Comparison of ENCODE assay signal across 1 cellular context in the genomic region with DNA sequence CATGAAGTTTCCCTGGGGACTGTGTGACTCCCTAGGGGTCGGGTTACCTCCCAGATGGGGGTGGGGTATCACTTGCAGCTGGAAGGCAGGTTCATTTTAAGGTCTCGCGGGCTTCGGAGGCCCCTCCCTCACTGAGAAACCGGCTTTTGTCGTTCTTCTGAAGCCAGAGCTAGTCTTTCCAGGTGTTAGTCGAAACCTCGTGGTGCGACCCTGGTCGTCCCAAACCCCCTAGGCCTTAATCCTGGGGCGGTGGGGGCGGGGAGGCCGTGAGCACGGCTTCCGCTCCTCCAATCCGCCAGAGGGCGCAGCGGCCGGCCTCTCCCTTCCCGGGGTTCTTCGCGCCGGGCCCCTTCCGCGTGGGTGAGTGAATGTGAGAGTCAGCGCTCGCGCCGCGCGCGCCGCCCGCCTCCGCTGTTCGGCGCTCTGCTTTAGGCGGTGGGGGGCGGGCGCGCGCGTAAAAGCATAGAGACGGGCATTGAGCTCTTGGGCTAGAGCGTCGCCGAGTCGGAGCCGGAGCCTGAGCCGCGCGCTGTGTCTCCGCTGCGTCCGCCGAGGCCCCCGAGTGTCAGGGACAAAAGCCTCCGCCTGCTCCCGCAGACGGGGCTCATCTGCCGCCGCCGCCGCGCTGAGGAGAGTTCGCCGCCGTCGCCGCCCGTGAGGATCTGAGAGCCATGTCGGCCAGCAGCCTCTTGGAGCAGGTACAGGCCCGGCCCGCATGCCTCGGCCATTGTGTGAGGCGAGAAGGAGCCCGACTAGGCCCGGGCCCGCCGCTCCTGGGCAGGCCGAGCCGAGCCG.
TF ChIP-seq lines count a peak whose summit lies in the region.

A gene (plus strand): TSS at position 491 of the 795 bp plus-strand sequence. CDS start 181 bp downstream, at position 672.

TF ChIP-seq in HepG2, 621 proteins besides CTCF, POLR2A, EP300 and RAD21 (continued from another document and continues in another):
- TF ChIP-seq, protein P1, sequence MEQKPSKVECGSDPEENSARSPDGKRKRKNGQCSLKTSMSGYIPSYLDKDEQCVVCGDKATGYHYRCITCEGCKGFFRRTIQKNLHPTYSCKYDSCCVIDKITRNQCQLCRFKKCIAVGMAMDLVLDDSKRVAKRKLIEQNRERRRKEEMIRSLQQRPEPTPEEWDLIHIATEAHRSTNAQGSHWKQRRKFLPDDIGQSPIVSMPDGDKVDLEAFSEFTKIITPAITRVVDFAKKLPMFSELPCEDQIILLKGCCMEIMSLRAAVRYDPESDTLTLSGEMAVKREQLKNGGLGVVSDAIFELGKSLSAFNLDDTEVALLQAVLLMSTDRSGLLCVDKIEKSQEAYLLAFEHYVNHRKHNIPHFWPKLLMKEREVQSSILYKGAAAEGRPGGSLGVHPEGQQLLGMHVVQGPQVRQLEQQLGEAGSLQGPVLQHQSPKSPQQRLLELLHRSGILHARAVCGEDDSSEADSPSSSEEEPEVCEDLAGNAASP (CRISPR knock-in tag; IDR thresholded peaks at IDR 0.05; ENCODE audit: borderline replicate concordance) = peak; percentile 84
- TF ChIP-seq ZNF615 (CRISPR knock-in tag; IDR thresholded peaks at IDR 0.05; ENCODE audit: borderline replicate concordance) (peak; percentile 48; the same call in 1 of the 2 replicates), ZNF317 (CRISPR knock-in tag; IDR thresholded peaks at IDR 0.05) (peak; percentile 59; the same call in 1 of the 2 replicates), TCF7L2 (IDR thresholded peaks at IDR 0.05; ENCODE audit: low read depth, low read length) (no peak), ATF1 (CRISPR knock-in tag; IDR thresholded peaks at IDR 0.05) (0 out of 2 replicates have a peak, but pooled peaks have one; percentile 23), FOSL2 (CRISPR knock-in tag; IDR thresholded peaks at IDR 0.05) (peak; percentile 55), CCAR2 (optimal IDR thresholded peaks at IDR 0.05; ENCODE audit: low read depth, low read length) (peak; percentile 85), TAF15 (IDR thresholded peaks at IDR 0.05; ENCODE audit: low read depth, low read length, poor library complexity, severe bottlenecking) (peak; percentile 48), RFX3 (CRISPR knock-in tag; IDR thresholded peaks at IDR 0.05) (0 out of 2 replicates have a peak, but pooled peaks have one; percentile 3), SOX13 (IDR thresholded peaks at IDR 0.05) (no peak), SOX13 (CRISPR knock-in tag; conservative IDR thresholded peaks at IDR 0.05 in 1 of 2, IDR thresholded peaks at IDR 0.05 in 1 of 2) (peak in 1 of 2 experiments; percentile 29; a peak in 2 of 4 replicates), ZSCAN22 (CRISPR knock-in tag; IDR thresholded peaks at IDR 0.05) (peak; percentile 85), ZSCAN12 (CRISPR knock-in tag; IDR thresholded peaks at IDR 0.05) (peak; percentile 10; the same call in 1 of the 2 replicates), FOXM1 (CRISPR knock-in tag; IDR thresholded peaks at IDR 0.05) (no peak), DR1 (CRISPR knock-in tag; IDR thresholded peaks at IDR 0.05) (no peak; the same call in none of the 2 replicates), U2AF1 (optimal IDR thresholded peaks at IDR 0.05; ENCODE audit: low read depth, low read length) (no peak), ETV6 (CRISPR knock-in tag; conservative IDR thresholded peaks at IDR 0.05) (no peak), ZNF567 (CRISPR knock-in tag; IDR thresholded peaks at IDR 0.05; ENCODE audit: borderline replicate concordance) (no peak), ZNF510 (CRISPR knock-in tag; IDR thresholded peaks at IDR 0.05; ENCODE audit: low read depth) (peak; percentile 86; the same call in 1 of the 2 replicates), ZNF253 (CRISPR knock-in tag; IDR thresholded peaks at IDR 0.05; ENCODE audit: borderline replicate concordance) (0 out of 2 replicates have a peak, but pooled peaks have one; percentile 13), IRF2 (CRISPR knock-in tag; IDR thresholded peaks at IDR 0.05) (peak; percentile 82; the same call in 1 of the 2 replicates), ZNF274 (CRISPR knock-in tag; IDR thresholded peaks at IDR 0.05) (peak; percentile 74), NONO (IDR thresholded peaks at IDR 0.05) (no peak), NONO (CRISPR knock-in tag; conservative IDR thresholded peaks at IDR 0.05) (peak; percentile 90), ZNF263 (CRISPR knock-in tag; IDR thresholded peaks at IDR 0.05) (no peak; the same call in 1 of the 2 replicates), GABPB1 (CRISPR knock-in tag; IDR thresholded peaks at IDR 0.05) (peak; percentile 94), ZNF709 (CRISPR knock-in tag; IDR thresholded peaks at IDR 0.05) (peak; percentile 77), ZNF614 (CRISPR knock-in tag; IDR thresholded peaks at IDR 0.05; ENCODE audit: borderline replicate concordance) (peak; percentile 91; the same call in 1 of the 2 replicates), KAT2B (IDR thresholded peaks at IDR 0.05; ENCODE audit: borderline replicate concordance, low read depth, low read length) (no peak), ZNF660 (CRISPR knock-in tag; IDR thresholded peaks at IDR 0.05; ENCODE audit: borderline replicate concordance, low read depth) (no peak), EED (CRISPR knock-in tag; IDR thresholded peaks at IDR 0.05) (0 out of 2 replicates have a peak, but pooled peaks have one; percentile 51)
- TF ChIP-seq, protein P2, sequence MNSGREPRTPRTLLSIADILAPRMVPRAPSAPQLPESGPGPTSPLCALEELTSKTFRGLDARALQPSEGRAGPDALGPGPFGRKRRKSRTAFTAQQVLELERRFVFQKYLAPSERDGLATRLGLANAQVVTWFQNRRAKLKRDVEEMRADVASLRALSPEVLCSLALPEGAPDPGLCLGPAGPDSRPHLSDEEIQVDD (CRISPR knock-in tag; IDR thresholded peaks at IDR 0.05; ENCODE audit: borderline replicate concordance) = no peak
- TF ChIP-seq, protein P3, sequence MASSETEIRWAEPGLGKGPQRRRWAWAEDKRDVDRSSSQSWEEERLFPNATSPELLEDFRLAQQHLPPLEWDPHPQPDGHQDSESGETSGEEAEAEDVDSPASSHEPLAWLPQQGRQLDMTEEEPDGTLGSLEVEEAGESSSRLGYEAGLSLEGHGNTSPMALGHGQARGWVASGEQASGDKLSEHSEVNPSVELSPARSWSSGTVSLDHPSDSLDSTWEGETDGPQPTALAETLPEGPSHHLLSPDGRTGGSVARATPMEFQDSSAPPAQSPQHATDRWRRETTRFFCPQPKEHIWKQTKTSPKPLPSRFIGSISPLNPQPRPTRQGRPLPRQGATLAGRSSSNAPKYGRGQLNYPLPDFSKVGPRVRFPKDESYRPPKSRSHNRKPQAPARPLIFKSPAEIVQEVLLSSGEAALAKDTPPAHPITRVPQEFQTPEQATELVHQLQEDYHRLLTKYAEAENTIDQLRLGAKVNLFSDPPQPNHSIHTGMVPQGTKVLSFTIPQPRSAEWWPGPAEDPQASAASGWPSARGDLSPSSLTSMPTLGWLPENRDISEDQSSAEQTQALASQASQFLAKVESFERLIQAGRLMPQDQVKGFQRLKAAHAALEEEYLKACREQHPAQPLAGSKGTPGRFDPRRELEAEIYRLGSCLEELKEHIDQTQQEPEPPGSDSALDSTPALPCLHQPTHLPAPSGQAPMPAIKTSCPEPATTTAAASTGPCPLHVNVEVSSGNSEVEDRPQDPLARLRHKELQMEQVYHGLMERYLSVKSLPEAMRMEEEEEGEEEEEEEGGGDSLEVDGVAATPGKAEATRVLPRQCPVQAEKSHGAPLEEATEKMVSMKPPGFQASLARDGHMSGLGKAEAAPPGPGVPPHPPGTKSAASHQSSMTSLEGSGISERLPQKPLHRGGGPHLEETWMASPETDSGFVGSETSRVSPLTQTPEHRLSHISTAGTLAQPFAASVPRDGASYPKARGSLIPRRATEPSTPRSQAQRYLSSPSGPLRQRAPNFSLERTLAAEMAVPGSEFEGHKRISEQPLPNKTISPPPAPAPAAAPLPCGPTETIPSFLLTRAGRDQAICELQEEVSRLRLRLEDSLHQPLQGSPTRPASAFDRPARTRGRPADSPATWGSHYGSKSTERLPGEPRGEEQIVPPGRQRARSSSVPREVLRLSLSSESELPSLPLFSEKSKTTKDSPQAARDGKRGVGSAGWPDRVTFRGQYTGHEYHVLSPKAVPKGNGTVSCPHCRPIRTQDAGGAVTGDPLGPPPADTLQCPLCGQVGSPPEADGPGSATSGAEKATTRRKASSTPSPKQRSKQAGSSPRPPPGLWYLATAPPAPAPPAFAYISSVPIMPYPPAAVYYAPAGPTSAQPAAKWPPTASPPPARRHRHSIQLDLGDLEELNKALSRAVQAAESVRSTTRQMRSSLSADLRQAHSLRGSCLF (CRISPR knock-in tag; IDR thresholded peaks at IDR 0.05; ENCODE audit: borderline replicate concordance) = 0 out of 2 replicates have a peak, but pooled peaks have one; percentile 19
- TF ChIP-seq, protein P4, sequence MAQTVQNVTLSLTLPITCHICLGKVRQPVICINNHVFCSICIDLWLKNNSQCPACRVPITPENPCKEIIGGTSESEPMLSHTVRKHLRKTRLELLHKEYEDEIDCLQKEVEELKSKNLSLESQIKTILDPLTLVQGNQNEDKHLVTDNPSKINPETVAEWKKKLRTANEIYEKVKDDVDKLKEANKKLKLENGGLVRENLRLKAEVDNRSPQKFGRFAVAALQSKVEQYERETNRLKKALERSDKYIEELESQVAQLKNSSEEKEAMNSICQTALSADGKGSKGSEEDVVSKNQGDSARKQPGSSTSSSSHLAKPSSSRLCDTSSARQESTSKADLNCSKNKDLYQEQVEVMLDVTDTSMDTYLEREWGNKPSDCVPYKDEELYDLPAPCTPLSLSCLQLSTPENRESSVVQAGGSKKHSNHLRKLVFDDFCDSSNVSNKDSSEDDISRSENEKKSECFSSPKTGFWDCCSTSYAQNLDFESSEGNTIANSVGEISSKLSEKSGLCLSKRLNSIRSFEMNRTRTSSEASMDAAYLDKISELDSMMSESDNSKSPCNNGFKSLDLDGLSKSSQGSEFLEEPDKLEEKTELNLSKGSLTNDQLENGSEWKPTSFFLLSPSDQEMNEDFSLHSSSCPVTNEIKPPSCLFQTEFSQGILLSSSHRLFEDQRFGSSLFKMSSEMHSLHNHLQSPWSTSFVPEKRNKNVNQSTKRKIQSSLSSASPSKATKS (CRISPR knock-in tag; IDR thresholded peaks at IDR 0.05) = 0 out of 2 replicates have a peak, but pooled peaks have one; percentile 83
- TF ChIP-seq, protein P5, sequence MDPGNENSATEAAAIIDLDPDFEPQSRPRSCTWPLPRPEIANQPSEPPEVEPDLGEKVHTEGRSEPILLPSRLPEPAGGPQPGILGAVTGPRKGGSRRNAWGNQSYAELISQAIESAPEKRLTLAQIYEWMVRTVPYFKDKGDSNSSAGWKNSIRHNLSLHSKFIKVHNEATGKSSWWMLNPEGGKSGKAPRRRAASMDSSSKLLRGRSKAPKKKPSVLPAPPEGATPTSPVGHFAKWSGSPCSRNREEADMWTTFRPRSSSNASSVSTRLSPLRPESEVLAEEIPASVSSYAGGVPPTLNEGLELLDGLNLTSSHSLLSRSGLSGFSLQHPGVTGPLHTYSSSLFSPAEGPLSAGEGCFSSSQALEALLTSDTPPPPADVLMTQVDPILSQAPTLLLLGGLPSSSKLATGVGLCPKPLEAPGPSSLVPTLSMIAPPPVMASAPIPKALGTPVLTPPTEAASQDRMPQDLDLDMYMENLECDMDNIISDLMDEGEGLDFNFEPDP (CRISPR knock-in tag; conservative IDR thresholded peaks at IDR 0.05) = no peak; the same call in 1 of the 2 replicates
- TF ChIP-seq, protein P6, sequence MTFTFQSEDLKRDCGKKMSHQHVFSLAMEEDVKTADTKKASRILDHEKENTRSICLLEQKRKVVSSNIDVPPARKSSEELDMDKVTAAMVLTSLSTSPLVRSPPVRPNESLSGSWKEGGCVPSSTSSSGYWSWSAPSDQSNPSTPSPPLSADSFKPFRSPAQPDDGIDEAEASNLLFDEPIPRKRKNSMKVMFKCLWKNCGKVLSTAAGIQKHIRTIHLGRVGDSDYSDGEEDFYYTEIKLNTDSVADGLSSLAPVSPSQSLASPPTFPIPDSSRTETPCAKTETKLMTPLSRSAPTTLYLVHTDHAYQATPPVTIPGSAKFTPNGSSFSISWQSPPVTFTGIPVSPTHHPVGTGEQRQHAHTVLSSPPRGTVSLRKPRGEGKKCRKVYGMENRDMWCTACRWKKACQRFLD (CRISPR knock-in tag; IDR thresholded peaks at IDR 0.05; ENCODE audit: borderline replicate concordance) = peak; percentile 29; the same call in 1 of the 2 replicates
- TF ChIP-seq, protein P7, sequence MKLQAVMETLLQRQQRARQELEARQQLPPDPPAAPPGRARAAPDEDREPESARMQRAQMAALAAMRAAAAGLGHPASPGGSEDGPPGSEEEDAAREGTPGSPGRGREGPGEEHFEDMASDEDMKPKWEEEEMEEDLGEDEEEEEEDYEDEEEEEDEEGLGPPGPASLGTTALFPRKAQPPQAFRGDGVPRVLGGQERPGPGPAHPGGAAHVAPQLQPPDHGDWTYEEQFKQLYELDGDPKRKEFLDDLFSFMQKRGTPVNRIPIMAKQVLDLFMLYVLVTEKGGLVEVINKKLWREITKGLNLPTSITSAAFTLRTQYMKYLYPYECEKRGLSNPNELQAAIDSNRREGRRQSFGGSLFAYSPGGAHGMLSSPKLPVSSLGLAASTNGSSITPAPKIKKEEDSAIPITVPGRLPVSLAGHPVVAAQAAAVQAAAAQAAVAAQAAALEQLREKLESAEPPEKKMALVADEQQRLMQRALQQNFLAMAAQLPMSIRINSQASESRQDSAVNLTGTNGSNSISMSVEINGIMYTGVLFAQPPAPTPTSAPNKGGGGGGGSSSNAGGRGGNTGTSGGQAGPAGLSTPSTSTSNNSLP (IDR thresholded peaks at IDR 0.05; ENCODE audit: low read depth, low read length) = 0 out of 2 replicates have a peak, but pooled peaks have one; percentile 52
- TF ChIP-seq, protein P8, sequence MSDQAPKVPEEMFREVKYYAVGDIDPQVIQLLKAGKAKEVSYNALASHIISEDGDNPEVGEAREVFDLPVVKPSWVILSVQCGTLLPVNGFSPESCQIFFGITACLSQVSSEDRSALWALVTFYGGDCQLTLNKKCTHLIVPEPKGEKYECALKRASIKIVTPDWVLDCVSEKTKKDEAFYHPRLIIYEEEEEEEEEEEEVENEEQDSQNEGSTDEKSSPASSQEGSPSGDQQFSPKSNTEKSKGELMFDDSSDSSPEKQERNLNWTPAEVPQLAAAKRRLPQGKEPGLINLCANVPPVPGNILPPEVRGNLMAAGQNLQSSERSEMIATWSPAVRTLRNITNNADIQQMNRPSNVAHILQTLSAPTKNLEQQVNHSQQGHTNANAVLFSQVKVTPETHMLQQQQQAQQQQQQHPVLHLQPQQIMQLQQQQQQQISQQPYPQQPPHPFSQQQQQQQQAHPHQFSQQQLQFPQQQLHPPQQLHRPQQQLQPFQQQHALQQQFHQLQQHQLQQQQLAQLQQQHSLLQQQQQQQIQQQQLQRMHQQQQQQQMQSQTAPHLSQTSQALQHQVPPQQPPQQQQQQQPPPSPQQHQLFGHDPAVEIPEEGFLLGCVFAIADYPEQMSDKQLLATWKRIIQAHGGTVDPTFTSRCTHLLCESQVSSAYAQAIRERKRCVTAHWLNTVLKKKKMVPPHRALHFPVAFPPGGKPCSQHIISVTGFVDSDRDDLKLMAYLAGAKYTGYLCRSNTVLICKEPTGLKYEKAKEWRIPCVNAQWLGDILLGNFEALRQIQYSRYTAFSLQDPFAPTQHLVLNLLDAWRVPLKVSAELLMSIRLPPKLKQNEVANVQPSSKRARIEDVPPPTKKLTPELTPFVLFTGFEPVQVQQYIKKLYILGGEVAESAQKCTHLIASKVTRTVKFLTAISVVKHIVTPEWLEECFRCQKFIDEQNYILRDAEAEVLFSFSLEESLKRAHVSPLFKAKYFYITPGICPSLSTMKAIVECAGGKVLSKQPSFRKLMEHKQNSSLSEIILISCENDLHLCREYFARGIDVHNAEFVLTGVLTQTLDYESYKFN (CRISPR knock-in tag; conservative IDR thresholded peaks at IDR 0.05) = peak; percentile 85
